14 cellular contexts compared by ENCODE assay signal in genomic region chr17:80067393-80067986, GRCh38. TPM values are rescaled to one million over a fixed set of nuclear protein-coding genes. Genes with fewer than 3 reads are reported as not detected.
A peak's percentile ranks its signal among the peaks of the same experiment; 100 is the strongest.
DNase-seq lines count a peak whose midpoint lies in the region; ATAC-seq, FAIRE-seq and TF ChIP-seq lines count a peak whose summit lies in the region.
"Had no signal": no experiment of that assay in that cellular context is flagged by ENCODE, and none has a peak within 500 bp of the region (broad histone marks: within the 10 kb centered on the region; RNA-seq: fewer than 3 reads in every experiment).

No MANE protein-coding gene starts in this region.

- H3F3A ChIP-seq in PC-3 (ENCODE audit: low read length, unreplicated experiment) = no peaks in the 10 kb centered on the region

- CTCF ChIA-PET in PC-3 (lab: Charles Lee) = no interaction called here

- H3K4ac ChIP-seq in mesenchymal stem cell (ENCODE audit: low read depth in 1 of 2, low read length in 2 of 2) = no peak overlapping the region

- H4K20me1 ChIP-seq in PC-3 (ENCODE audit: low read length) (no peaks in the 10 kb centered on the region), hepatocyte (ENCODE audit: insufficient read depth, poor library complexity, severe bottlenecking) (no peaks in the 10 kb centered on the region), Karpas-422 (ENCODE audit: insufficient read depth, low read depth, low read length) (no peaks in the 10 kb centered on the region)

- ATAC-seq in PC-3 = no peak
- ATAC-seq: GM23338 had no signal

- no peak overlapping the region for H3K18ac ChIP-seq in mesenchymal stem cell (ENCODE audit: low read depth in 1 of 2, low read length in 2 of 2)

- no peak for FAIRE-seq in frontal cortex (lab: Jason Lieb, UNC)
- FAIRE-seq: A204.1 had no signal

- DNase-seq in ELF-1 (ENCODE audit: low read depth, low spot score) (peak; percentile 30), PC-3 (peak; percentile 61), mesenchymal stem cell (no peak), hepatocyte (ENCODE audit: low spot score) (no peak), frontal cortex (ENCODE audit: low spot score in 2 of 2) (no peak), Karpas-422 (no peak)
- DNase-seq: AML-193; CD4-positive, alpha-beta memory T cell; DMS153; DMS79; GF-D8; H9 had no signal

- TF ChIP-seq CTCF in PC-3 (conservative IDR thresholded peaks at IDR 0.05; ENCODE audit: low read depth, low read length) = no peak
- no peak for TF ChIP-seq CTCF in hepatocyte (IDR thresholded peaks at IDR 0.05; ENCODE audit: poor library complexity)

- no TSS peak for BruUV-seq in PC-3 (replicated peaks; lab: Mats Ljungman, UMichigan)

- H3K4me3 ChIP-seq in PC-3 (ENCODE audit: low read length) (no peak overlapping the region), mesenchymal stem cell (ENCODE audit: insufficient read depth in 1 of 2, low read depth in 1 of 2, low read length in 2 of 2) (no peak overlapping the region), hepatocyte (no peak overlapping the region), Karpas-422 (ENCODE audit: low read length) (no peak overlapping the region)
- H3K4me3 ChIP-seq: GM23338 had no signal

- H2BK120ac ChIP-seq in mesenchymal stem cell (ENCODE audit: low read depth, low read length) = no peak overlapping the region

- no peak overlapping the region for H3K27ac ChIP-seq in PC-3 (ENCODE audit: low read length)
- no peak overlapping the region for H3K27ac ChIP-seq in mesenchymal stem cell (ENCODE audit: low read length, poor library complexity, severe bottlenecking)
- H3K27ac ChIP-seq in hepatocyte = no peak overlapping the region
- H3K27ac ChIP-seq in Karpas-422 (ENCODE audit: low read length) = no peak overlapping the region

- H3K9me3 ChIP-seq in PC-3 (ENCODE audit: low read length) (no peaks in the 10 kb centered on the region), mesenchymal stem cell (ENCODE audit: control insufficient read depth, low read length) (no peaks in the 10 kb centered on the region), hepatocyte (ENCODE audit: low read depth) (no peaks in the 10 kb centered on the region), Karpas-422 (ENCODE audit: low read length) (no peaks in the 10 kb centered on the region)

- H3K9me2 ChIP-seq in PC-3 (replicated peaks; ENCODE audit: low read length) (no peaks in the 10 kb centered on the region), hepatocyte (replicated peaks; ENCODE audit: insufficient read depth) (no peaks in the 10 kb centered on the region), Karpas-422 (replicated peaks; ENCODE audit: insufficient read depth, low read length) (no peaks in the 10 kb centered on the region)

- H2BK15ac ChIP-seq in mesenchymal stem cell (ENCODE audit: low read depth, poor library complexity, severe bottlenecking) = peak overlapping the region; percentile 62

- H4K8ac ChIP-seq in mesenchymal stem cell (ENCODE audit: low read length) = no peak overlapping the region

- no peak overlapping the region for H2AK5ac ChIP-seq in mesenchymal stem cell (ENCODE audit: low read length, severe bottlenecking)

- 97% methylated on average over 31 of the region's 31 CpGs for WGBS in mesenchymal stem cell
- WGBS in hepatocyte (ENCODE audit: low lambda C conversion rate, missing lambda C conversion rate) = 96% methylated on average over 31 of the region's 31 CpGs

- H3K79me1 ChIP-seq in mesenchymal stem cell (replicated peaks; ENCODE audit: low read length, poor library complexity, severe bottlenecking) = no peaks in the 10 kb centered on the region

- H3K4me2 ChIP-seq in PC-3 (ENCODE audit: low read length) (peak overlapping the region; percentile 32; the same call in 1 of the 2 replicates), mesenchymal stem cell (ENCODE audit: low read length, poor library complexity, severe bottlenecking) (no peak overlapping the region), hepatocyte (no peak overlapping the region), Karpas-422 (ENCODE audit: low read depth, low read length, poor library complexity, severe bottlenecking) (no peak overlapping the region)
- H3K4me2 ChIP-seq: GM23338 had no signal

- no peak overlapping the region for H3K23ac ChIP-seq in mesenchymal stem cell (ENCODE audit: low read length in 2 of 2)

- no peak overlapping the region for H2BK12ac ChIP-seq in mesenchymal stem cell (ENCODE audit: low read length in 2 of 2)

- H3K79me2 ChIP-seq in PC-3 (ENCODE audit: low read length) = no peaks in the 10 kb centered on the region
- no peaks in the 10 kb centered on the region for H3K79me2 ChIP-seq in hepatocyte
- H3K79me2 ChIP-seq in Karpas-422 (ENCODE audit: low read length) = no peaks in the 10 kb centered on the region

- H3K9ac ChIP-seq in PC-3 (ENCODE audit: low read length) = no peak overlapping the region
- no peak overlapping the region for H3K9ac ChIP-seq in mesenchymal stem cell (ENCODE audit: low read length)
- H3K9ac ChIP-seq in Karpas-422 (ENCODE audit: low read length) = no peak overlapping the region

- no peaks in the 10 kb centered on the region for H3K27me3 ChIP-seq in PC-3 (ENCODE audit: low read length)
- no peaks in the 10 kb centered on the region for H3K27me3 ChIP-seq in mesenchymal stem cell (ENCODE audit: control insufficient read depth in 1 of 2, insufficient read depth in 1 of 2, low read length in 2 of 2)
- H3K27me3 ChIP-seq in hepatocyte = no peaks in the 10 kb centered on the region
- no peaks in the 10 kb centered on the region for H3K27me3 ChIP-seq in Karpas-422 (ENCODE audit: low read length)

- POLR2A ChIA-PET in PC-3 (lab: Charles Lee; ENCODE audit: unreplicated experiment) = no interaction called here

- no peak overlapping the region for H2BK5ac ChIP-seq in mesenchymal stem cell (ENCODE audit: low read depth, low read length, poor library complexity, severe bottlenecking)

- no peaks in the 10 kb centered on the region for H3K36me3 ChIP-seq in PC-3 (ENCODE audit: low read depth, low read length)
- no peaks in the 10 kb centered on the region for H3K36me3 ChIP-seq in mesenchymal stem cell (ENCODE audit: control insufficient read depth in 1 of 2, insufficient read depth in 2 of 2, low read depth in 1 of 2, low read length in 2 of 2)
- no peaks in the 10 kb centered on the region for H3K36me3 ChIP-seq in hepatocyte (replicated peaks; ENCODE audit: insufficient read depth, low read depth)
- no peaks in the 10 kb centered on the region for H3K36me3 ChIP-seq in Karpas-422 (ENCODE audit: insufficient read depth, low read length)

- H4K91ac ChIP-seq in mesenchymal stem cell (ENCODE audit: low read length) = no peak overlapping the region

- H3K4me1 ChIP-seq in PC-3 (ENCODE audit: insufficient read depth, low read length) = peaks cover 22% of the 10 kb centered on the region; the same call in 1 of the 2 replicates
- peaks cover 15% of the 10 kb centered on the region for H3K4me1 ChIP-seq in mesenchymal stem cell (ENCODE audit: control insufficient read depth, insufficient read depth, low read depth, low read length)
- peaks cover 14% of the 10 kb centered on the region for H3K4me1 ChIP-seq in hepatocyte (ENCODE audit: insufficient read depth)
- H3K4me1 ChIP-seq in Karpas-422 (ENCODE audit: low read length) = no peaks in the 10 kb centered on the region

- H2AFZ ChIP-seq in PC-3 (ENCODE audit: low read length) = 0 out of 2 replicates have a peak overlapping the region, but pooled peaks have one; percentile 20
- no peak overlapping the region for H2AFZ ChIP-seq in mesenchymal stem cell (ENCODE audit: low read depth, low read length)
- H2AFZ ChIP-seq in hepatocyte = no peak overlapping the region
- H2AFZ ChIP-seq in Karpas-422 (ENCODE audit: low read length) = no peak overlapping the region
- H2AFZ ChIP-seq: GM23338 had no signal

- no peak overlapping the region for H3K14ac ChIP-seq in mesenchymal stem cell (ENCODE audit: low read length in 2 of 2)

- intact Hi-C loops in PC-3 (cut with micrococcal nuclease) = no loop called here

RNA-seq across cellular contexts. Expression of gene CCDC40, which starts 31.0 kb away (rescaled TPM):
- total RNA-seq in PC-3 (2014; rRNA removed) (5.3 and 7.5 TPM in 2 replicates), hepatocyte (2.2 and 3.0 TPM in 2 replicates), frontal cortex (6.5 TPM)
- 2.7 TPM for polyA plus RNA-seq in mesenchymal stem cell (2013, experiment 1 of 2)
- 2.8 TPM for polyA plus RNA-seq in mesenchymal stem cell (2013, experiment 2 of 2)
- polyA plus RNA-seq in hepatocyte = 4.7 and 7.6 TPM in 2 replicates
- total RNA-seq in Karpas-422 (2014; rRNA removed; shearing (Covaris generic); ENCODE audit: low replicate concordance) = not detected in 2 replicates
- polyA plus RNA-seq: CD4-positive, alpha-beta memory T cell had no signal

RNA-seq across cellular contexts. Expression of gene TBC1D16, which starts 31.8 kb away (rescaled TPM):
- total RNA-seq in PC-3 (2014; rRNA removed) (23.7 and 24.6 TPM in 2 replicates), hepatocyte (28.8 and 38.1 TPM in 2 replicates), frontal cortex (16.3 TPM)
- polyA plus RNA-seq in mesenchymal stem cell (2013, experiment 1 of 2) = 20.2 TPM
- polyA plus RNA-seq in mesenchymal stem cell (2013, experiment 2 of 2) = 20.1 TPM
- polyA plus RNA-seq in hepatocyte = 19.5 and 24.5 TPM in 2 replicates
- total RNA-seq in Karpas-422 (2014; rRNA removed; shearing (Covaris generic); ENCODE audit: low replicate concordance) = 0.22 and 1.9 TPM in 2 replicates

RNA-seq across cellular contexts. Expression of gene GAA, which starts 33.9 kb away (rescaled TPM):
- 76.2 and 126 TPM in 2 replicates for total RNA-seq in PC-3 (2014; rRNA removed)
- polyA plus RNA-seq in mesenchymal stem cell (2013, experiment 1 of 2) = 33.6 TPM
- 33.3 TPM for polyA plus RNA-seq in mesenchymal stem cell (2013, experiment 2 of 2)
- total RNA-seq in hepatocyte = 35.2 and 37.1 TPM in 2 replicates
- polyA plus RNA-seq in hepatocyte = 43.1 and 55.8 TPM in 2 replicates
- total RNA-seq in frontal cortex = 12.2 TPM
- 4.3 and 6.2 TPM in 2 replicates for total RNA-seq in Karpas-422 (2014; rRNA removed; shearing (Covaris generic); ENCODE audit: low replicate concordance)

Comparison
In these comparisons a context has a peak if more than half of its experiments do, and no peak if none do; other contexts are left out.
1. DNase-seq: peak in ELF-1 (single experiment) and PC-3 (single experiment); none in mesenchymal stem cell (single experiment), hepatocyte (single experiment), frontal cortex (0 of 2) and Karpas-422 (single experiment).